Comparison of ENCODE assay signal across 9 cellular contexts in the genomic region with DNA sequence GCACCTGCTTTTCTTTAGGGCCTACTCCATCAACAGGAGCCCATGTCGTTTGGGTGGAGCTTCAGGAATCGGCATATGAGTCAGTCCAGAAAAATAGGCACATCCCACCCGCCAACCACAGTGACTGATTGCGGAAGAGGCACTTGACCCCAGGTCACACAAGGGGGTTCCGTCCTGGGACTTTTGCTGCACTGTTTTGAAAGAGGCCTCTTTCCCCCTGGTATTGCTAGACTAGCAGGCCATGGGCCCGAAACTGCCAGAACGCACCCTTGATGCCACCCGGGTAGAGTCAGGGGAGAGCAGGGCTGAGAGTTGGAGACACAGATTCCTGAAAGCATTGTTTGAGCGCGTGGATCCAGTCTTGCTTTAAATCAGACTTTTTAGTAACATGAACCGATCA. TPM values are rescaled to one million over a fixed set of nuclear protein-coding genes. Genes with fewer than 3 reads are reported as not detected.
DNase-seq lines count a peak whose midpoint lies in the region; ATAC-seq, FAIRE-seq and TF ChIP-seq lines count a peak whose summit lies in the region.
"Had no signal": no experiment of that assay in that cellular context is flagged by ENCODE, and none has a peak within 500 bp of the region (broad histone marks: within the 10 kb centered on the region; RNA-seq: fewer than 3 reads in every experiment).

No MANE protein-coding gene starts in this region.

- peaks cover 19% of the 10 kb centered on the region for H3K4me1 ChIP-seq in GM12878 (ENCODE audit: control insufficient read depth, insufficient read depth, low read length)
- peaks cover 16% of the 10 kb centered on the region for H3K4me1 ChIP-seq in muscle layer of colon (ENCODE audit: insufficient read depth, low read length)

- H3K36me3 Mint-ChIP-seq in MCF 10A (ENCODE audit: insufficient read depth, unreplicated experiment), result no peaks in the 10 kb centered on the region
- H3K36me3 Mint-ChIP-seq: brain had no signal

- no peaks in the 10 kb centered on the region for H4K20me1 ChIP-seq in GM12878 (ENCODE audit: control insufficient read depth, insufficient read depth)

- no peak overlapping the region for H3K4me3 Mint-ChIP-seq in MCF 10A (ENCODE audit: unreplicated experiment)
- H3K4me3 Mint-ChIP-seq: brain had no signal

- SMC1A ChIA-PET in GM12878 (lab: Charles Lee; ENCODE audit: uncharacterized antibody, unreplicated experiment), result interaction anchor here (1.1 kb wide), 1 partner anchor 12 kb away, joined by 3 read pairs; no protein-coding TSS in a partner anchor

- no peaks in the 10 kb centered on the region for H3K4me1 Mint-ChIP-seq in MCF 10A (ENCODE audit: insufficient read depth, unreplicated experiment)

- peak in 1 of 2 experiments; percentile 26; a peak in 1 of 4 replicates for TF ChIP-seq EP300 in GM12878 (IDR thresholded peaks at IDR 0.05; ENCODE audit: borderline replicate concordance in 1 of 2, control insufficient read depth in 1 of 2, low read depth in 2 of 2, low read length in 2 of 2)

- peak overlapping the region; percentile 78 for H3K4me2 ChIP-seq in GM12878 (ENCODE audit: control insufficient read depth, insufficient read depth)

- H3K9ac ChIP-seq in GM12878 (ENCODE audit: control insufficient read depth, insufficient read depth, low read length) (0 out of 2 replicates have a peak overlapping the region, but pooled peaks have one; percentile 1), muscle layer of colon (ENCODE audit: low read length) (no peak overlapping the region)

- FAIRE-seq in GM12878 (lab: Jason Lieb, UNC), result peak; percentile 70

- no peaks in the 10 kb centered on the region for H3K79me2 ChIP-seq in GM12878 (ENCODE audit: control insufficient read depth, insufficient read depth, low read length)

- peak; percentile 81 for DNase-seq in GM12865 (ENCODE audit: low read depth)
- DNase-seq in GM12878 (ENCODE audit: low read depth, low spot score), result no peak
- no peak for DNase-seq in MCF 10A (ENCODE audit: unreplicated experiment)
- DNase-seq in stimulated activated CD4-positive, alpha-beta T cell treated with anti-CD3 and anti-CD28 coated beads, Interleukin-12 subunit alpha, Interleukin-12 subunit beta, amount 100 ng/mL, for 4 hours, result no peak
- no peak for DNase-seq in activated gamma-delta T cell (lab: John Stamatoyannopoulos, UW)

- no peak overlapping the region for H3K4me3 ChIP-seq in GM12865 (ENCODE audit: low read depth, low read length)
- H3K4me3 ChIP-seq in GM12878, result no peak overlapping the region
- H3K4me3 ChIP-seq in muscle layer of colon (ENCODE audit: low read depth in 1 of 2, low read length in 2 of 2), result no peak overlapping the region

- ATAC-seq in HG03139 (IDR thresholded peaks at IDR 0.05; ENCODE audit: unreplicated experiment) (peak; percentile 57), GM12878 (peak; percentile 86), GM21737 (IDR thresholded peaks at IDR 0.05; ENCODE audit: unreplicated experiment) (no peak)

- H3K27me3 ChIP-seq in GM12878 (replicated peaks in 1 of 2; ENCODE audit: control insufficient read depth in 2 of 2, insufficient read depth in 2 of 2, low read length in 1 of 2) (no peaks in the 10 kb centered on the region), muscle layer of colon (ENCODE audit: control insufficient read depth in 1 of 2, insufficient read depth in 2 of 2, low read length in 2 of 2) (no peaks in the 10 kb centered on the region)

- BruUV-seq in GM12878 (replicated peaks; lab: Mats Ljungman, UMichigan), result no TSS peak
- no TSS peak for BruUV-seq in MCF 10A (replicated peaks; lab: Mats Ljungman, UMichigan)

- H3K9me3 Mint-ChIP-seq in MCF 10A (ENCODE audit: unreplicated experiment), result no peaks in the 10 kb centered on the region

- in situ Hi-C loops in GM12878 (cut with MboI), result no loop called here

- H3K9me3 ChIP-seq in GM12878 (replicated peaks; ENCODE audit: control insufficient read depth, insufficient read depth, low read length), result no peaks in the 10 kb centered on the region
- H3K9me3 ChIP-seq in muscle layer of colon (ENCODE audit: low read length), result no peaks in the 10 kb centered on the region

- peak overlapping the region; percentile 63 for H3K27ac ChIP-seq in GM12878 (ENCODE audit: control insufficient read depth, insufficient read depth)
- peak overlapping the region; percentile 65 for H3K27ac ChIP-seq in muscle layer of colon (ENCODE audit: low read depth, low read length)

- POLR2A ChIA-PET in GM12878 (lab: Charles Lee), result interaction anchor here (2.4 kb wide), 1 partner anchor 12 kb away, joined by 7 read pairs; no protein-coding TSS in a partner anchor
- POLR2A ChIA-PET in MCF 10A (lab: Yijun Ruan, JAX), result interaction anchor here (1.6 kb wide), 1 partner anchor 11 kb away, joined by 4 read pairs; no protein-coding TSS in a partner anchor

- RAD21 ChIA-PET in GM12878 (lab: Charles Lee; ENCODE audit: unreplicated experiment), result no interaction called here

- peak overlapping the region; percentile 71 for H2AFZ ChIP-seq in GM12878 (ENCODE audit: control insufficient read depth, low read depth, low read length)

- H3K27me3 Mint-ChIP-seq in MCF 10A (ENCODE audit: insufficient read depth, unreplicated experiment), result no peaks in the 10 kb centered on the region
- H3K27me3 Mint-ChIP-seq: brain had no signal

- 7% methylated on average over 11 of the region's 11 CpGs for WGBS in GM12878 (ENCODE audit: insufficient coverage, insufficient replicate concordance, low lambda C conversion rate, missing lambda C conversion rate)

- no peaks in the 10 kb centered on the region for H3K36me3 ChIP-seq in GM12878 (ENCODE audit: control insufficient read depth in 2 of 2, insufficient read depth in 2 of 2, low read length in 1 of 2)
- no peaks in the 10 kb centered on the region for H3K36me3 ChIP-seq in muscle layer of colon (ENCODE audit: insufficient read depth, low read length)

- TF ChIP-seq CTCF in GM12865 (IDR thresholded peaks at IDR 0.05; ENCODE audit: insufficient read depth, low read depth, low read length, missing control alignments), result no peak
- TF ChIP-seq CTCF in GM12878 (IDR thresholded peaks at IDR 0.05 in 2 of 3, conservative IDR thresholded peaks at IDR 0.05 in 1 of 3; ENCODE audit: control insufficient read depth in 2 of 3, extremely low read depth in 1 of 3, insufficient read depth in 1 of 3, low read depth in 3 of 3, low read length in 3 of 3), result no peak
- no peak for TF ChIP-seq CTCF in MCF 10A (IDR thresholded peaks at IDR 0.05; ENCODE audit: unreplicated experiment)

- intact Hi-C loops in GM12878 (cut with micrococcal nuclease; ENCODE audit: unreplicated experiment) (no loop called here), MCF 10A (cut with micrococcal nuclease) (no loop called here)

- no peak for TF ChIP-seq RAD21 in GM12878 (IDR thresholded peaks at IDR 0.05; ENCODE audit: insufficient read depth, low read depth, low read length)

- peak; percentile 54 for TF ChIP-seq POLR2A in GM12878 (IDR thresholded peaks at IDR 0.05; ENCODE audit: low read depth, low read length)

- CTCF ChIA-PET in GM12878 (lab: Yijun Ruan, JAX), result interaction anchor here (1.3 to 2.4 kb wide), 2 partner anchors 11 to 65 kb away, joined by 4 to 7 read pairs; no protein-coding TSS in a partner anchor
- CTCF ChIA-PET in MCF 10A (lab: Yijun Ruan, JAX), result interaction anchor here (0.6 kb wide), 1 partner anchor 1917 kb away, joined by 3 read pairs; no protein-coding TSS in a partner anchor

- H3K27ac Mint-ChIP-seq in MCF 10A (ENCODE audit: low read depth, unreplicated experiment), result no peak overlapping the region

RNA-seq across cellular contexts. Expression of a gene that starts 19.3 kb away (rescaled TPM):
- 70.0 and 72.5 TPM in 2 replicates for total RNA-seq in GM12878 (2013; cell fraction: nucleolus; rRNA removed)
- total RNA-seq in GM12878 (2014; rRNA removed) (18.5 and 24.1 TPM in 2 replicates), GM12878 (2014; rRNA removed; fragmentation: Illumina TruSeq; extraction: Trizol) (5.4 and 6.8 TPM in 2 replicates), GM12878 (2021) (42.2 and 44.0 TPM in 2 replicates), MCF 10A (2022) (not detected in 2 replicates)
- polyA plus RNA-seq in GM12878 (2011; ENCODE audit: low read depth), result 10.4 TPM
- polyA plus RNA-seq in GM12878 (2011; rRNA removed) (4.2 and 14.0 TPM in 2 replicates), GM12878 (2014; fragmentation: Illumina TruSeq; extraction: Trizol) (5.1 and 12.8 TPM in 2 replicates), GM12878 (2014; fragmentation: Nextera tagmentation; extraction: Ambion mirVana) (under 1 TPM; 0.35 TPM), GM12878 (2014; rRNA removed) (25.2 and 26.8 TPM in 2 replicates), GM12878 (2016; fragmentation: Nextera tagmentation; extraction: Ambion mirVana) (10 to 100 TPM in 1 of 2 experiments, 1 to 10 TPM in 1; 7.8 to 12.4 TPM)
- polyA plus RNA-seq in GM12878 (2011; cell fraction: cytosol; rRNA removed), result 12.0 and 13.3 TPM in 2 replicates
- 33.2 and 39.5 TPM in 2 replicates for polyA plus RNA-seq in GM12878 (2011; cell fraction: nucleus; rRNA removed)
- 23.8 and 29.3 TPM in 2 replicates for polyA plus RNA-seq in GM12878 (2012)
- polyA minus RNA-seq in GM12878 (2011; rRNA and poly(A)+ RNA removed), result 13.3 and 21.8 TPM in 2 replicates
- 6.9 and 9.0 TPM in 2 replicates for polyA minus RNA-seq in GM12878 (2011; cell fraction: cytosol; rRNA and poly(A)+ RNA removed)
- polyA minus RNA-seq in GM12878 (2011; cell fraction: nucleus; rRNA and poly(A)+ RNA removed), result 9.7 and 20.3 TPM in 2 replicates

RNA-seq across cellular contexts. Expression of a gene that starts 51.8 kb away (rescaled TPM):
- 10.8 and 11.8 TPM in 2 replicates for total RNA-seq in GM12878 (2013; cell fraction: nucleolus; rRNA removed)
- total RNA-seq in GM12878 (2014; rRNA removed) (12.6 and 16.1 TPM in 2 replicates), GM12878 (2014; rRNA removed; fragmentation: Illumina TruSeq; extraction: Trizol) (17.3 and 17.5 TPM in 2 replicates), GM12878 (2021) (14.5 and 15.0 TPM in 2 replicates), MCF 10A (2022) (13.2 and 16.0 TPM in 2 replicates)
- polyA plus RNA-seq in GM12878 (2011; ENCODE audit: low read depth), result 6.1 TPM
- polyA plus RNA-seq in GM12878 (2011; rRNA removed) (16.0 and 25.2 TPM in 2 replicates), GM12878 (2014; fragmentation: Illumina TruSeq; extraction: Trizol) (16.6 and 19.8 TPM in 2 replicates), GM12878 (2014; fragmentation: Nextera tagmentation; extraction: Ambion mirVana) (10 to 100 TPM in 1 of 2 experiments, 1 to 10 TPM in 1; 7.5 to 10.0 TPM), GM12878 (2014; rRNA removed) (9.3 and 11.0 TPM in 2 replicates), GM12878 (2016; fragmentation: Nextera tagmentation; extraction: Ambion mirVana) (1 to 10 TPM; 4.0 TPM)
- polyA plus RNA-seq in GM12878 (2011; cell fraction: cytosol; rRNA removed), result 4.5 and 5.1 TPM in 2 replicates
- 2.9 and 3.8 TPM in 2 replicates for polyA plus RNA-seq in GM12878 (2011; cell fraction: nucleus; rRNA removed)
- polyA plus RNA-seq in GM12878 (2012), result 8.4 and 8.9 TPM in 2 replicates
- polyA minus RNA-seq in GM12878 (2011; rRNA and poly(A)+ RNA removed), result 7.7 and 8.3 TPM in 2 replicates
- 3.6 and 4.4 TPM in 2 replicates for polyA minus RNA-seq in GM12878 (2011; cell fraction: cytosol; rRNA and poly(A)+ RNA removed)
- 1.2 and 2.4 TPM in 2 replicates for polyA minus RNA-seq in GM12878 (2011; cell fraction: nucleus; rRNA and poly(A)+ RNA removed)

RNA-seq across cellular contexts. Expression of a gene that starts 51.9 kb away (rescaled TPM):
- 6.2 and 6.4 TPM in 2 replicates for total RNA-seq in GM12878 (2013; cell fraction: nucleolus; rRNA removed)
- total RNA-seq in GM12878 (2014; rRNA removed) (8.9 and 10.4 TPM in 2 replicates), GM12878 (2014; rRNA removed; fragmentation: Illumina TruSeq; extraction: Trizol) (14.5 and 15.8 TPM in 2 replicates), GM12878 (2021) (11.5 and 16.0 TPM in 2 replicates), MCF 10A (2022) (14.4 and 18.8 TPM in 2 replicates)
- 9.7 TPM for polyA plus RNA-seq in GM12878 (2011; ENCODE audit: low read depth)
- polyA plus RNA-seq in GM12878 (2011; rRNA removed) (7.7 and 14.0 TPM in 2 replicates), GM12878 (2014; fragmentation: Illumina TruSeq; extraction: Trizol) (16.9 and 26.7 TPM in 2 replicates), GM12878 (2014; fragmentation: Nextera tagmentation; extraction: Ambion mirVana) (10 to 100 TPM; 17.4 to 18.4 TPM), GM12878 (2014; rRNA removed) (12.7 and 14.2 TPM in 2 replicates), GM12878 (2016; fragmentation: Nextera tagmentation; extraction: Ambion mirVana) (10 to 100 TPM; 18.9 to 20.3 TPM)
- 5.0 and 5.5 TPM in 2 replicates for polyA plus RNA-seq in GM12878 (2011; cell fraction: cytosol; rRNA removed)
- polyA plus RNA-seq in GM12878 (2011; cell fraction: nucleus; rRNA removed), result 4.1 and 6.7 TPM in 2 replicates
- 7.8 and 11.0 TPM in 2 replicates for polyA plus RNA-seq in GM12878 (2012)
- 5.7 and 7.4 TPM in 2 replicates for polyA minus RNA-seq in GM12878 (2011; rRNA and poly(A)+ RNA removed)
- polyA minus RNA-seq in GM12878 (2011; cell fraction: cytosol; rRNA and poly(A)+ RNA removed), result 1.6 and 3.1 TPM in 2 replicates
- 1.8 and 1.9 TPM in 2 replicates for polyA minus RNA-seq in GM12878 (2011; cell fraction: nucleus; rRNA and poly(A)+ RNA removed)
